11 cellular contexts compared by ENCODE assay signal in genomic region chr16:27993587-27993986, GRCh38.
"Had no signal": no experiment of that assay in that cellular context is flagged by ENCODE, and none has a peak within 500 bp of the region (broad histone marks: within the 10 kb centered on the region; RNA-seq: fewer than 3 reads in every experiment).

No MANE protein-coding gene starts in this region.

- H3K27ac ChIP-seq: breast epithelium, dorsolateral prefrontal cortex, esophagus muscularis mucosa, heart left ventricle, left lung, skin epidermis, stomach, thoracic aorta had no signal

- DNase-seq: activated CD4-positive, alpha-beta memory T cell treated with anti-CD3 and anti-CD28 coated beads, Interleukin-2, amount 10 ng/mL, durations not matched to agents 7 days and 5 days; activated T-cell treated with anti-CD3 and anti-CD28 coated beads, Interleukin-2, amount 50 U/mL, for 72 hours; dorsolateral prefrontal cortex; heart left ventricle; left lung; stomach; T-helper 17 cell had no signal

- ATAC-seq: activated T-cell treated with anti-CD3 and anti-CD28 coated beads, Interleukin-2, amount 50 U/mL, for 72 hours; heart left ventricle; left lung; T-helper 17 cell had no signal

- H3K4me3 ChIP-seq: breast epithelium, dorsolateral prefrontal cortex, esophagus muscularis mucosa, heart left ventricle, left lung, skin epidermis, stomach, thoracic aorta had no signal

- H3K27me3 ChIP-seq: breast epithelium, dorsolateral prefrontal cortex, esophagus muscularis mucosa, heart left ventricle, left lung, stomach had no signal

- H3K4me1 ChIP-seq: breast epithelium, esophagus muscularis mucosa, heart left ventricle, left lung, stomach had no signal

- H3K36me3 ChIP-seq: breast epithelium, esophagus muscularis mucosa, heart left ventricle, left lung, stomach, thoracic aorta had no signal

- H3K9me3 ChIP-seq: thoracic aorta had no signal
